8 cellular contexts compared by ENCODE assay signal in genomic region chr9:93567271-93567959, GRCh38.
DNase-seq lines count a peak whose midpoint lies in the region; ATAC-seq and TF ChIP-seq lines count a peak whose summit lies in the region.

No MANE protein-coding gene starts in this region.

- peaks cover 30% of the 10 kb centered on the region for H3K36me3 Mint-ChIP-seq in effector memory CD8-positive, alpha-beta T cell (ENCODE audit: insufficient read depth)

- no peak for TF ChIP-seq CTCF in OCI-LY1 (IDR thresholded peaks at IDR 0.05; ENCODE audit: low read length)
- no peak for TF ChIP-seq CTCF in GM10248 (IDR thresholded peaks at IDR 0.05; ENCODE audit: control extremely low read depth, extremely low read depth, low read depth, missing control alignments)

- H4K20me1 ChIP-seq in OCI-LY1 (ENCODE audit: insufficient read depth, low read length), result no peaks in the 10 kb centered on the region

- H3K27me3 ChIP-seq in OCI-LY1 (ENCODE audit: insufficient read depth, low read length) (no peaks in the 10 kb centered on the region), muscle layer of duodenum (ENCODE audit: low read depth, low read length) (no peaks in the 10 kb centered on the region)

- H3K4me1 Mint-ChIP-seq in effector memory CD8-positive, alpha-beta T cell (ENCODE audit: low read depth in 2 of 2), result peaks cover 8 to 11% of the 10 kb centered on the region in 2 donors

- H3K27me3 Mint-ChIP-seq in effector memory CD8-positive, alpha-beta T cell, result no peaks in the 10 kb centered on the region

- no peak overlapping the region for H2AFZ ChIP-seq in OCI-LY1 (ENCODE audit: low read length)

- H3K79me2 ChIP-seq in OCI-LY1 (ENCODE audit: insufficient read depth, low read length), result no peaks in the 10 kb centered on the region

- peak overlapping the region; percentile 82 for H3K9ac ChIP-seq in OCI-LY1 (ENCODE audit: low read length)

- peak overlapping the region; percentile 92 to 93 for H3K27ac Mint-ChIP-seq in effector memory CD8-positive, alpha-beta T cell

- CTCF ChIA-PET in GM10248 (lab: Yijun Ruan, JAX), result interaction anchor here (0.8 to 4.2 kb wide), 14 partner anchors 8 to 411 kb away, joined by 3 to 68 read pairs (median 6); partner anchors contain the start of genes FAM120AOS and PHF2

- peak overlapping the region; percentile 75 for H3K4me2 ChIP-seq in OCI-LY1 (ENCODE audit: low read length)

- H3K4me3 Mint-ChIP-seq in effector memory CD8-positive, alpha-beta T cell, result peak overlapping the region; percentile 78 to 83

- H3K9me2 ChIP-seq in OCI-LY1 (ENCODE audit: low read depth, low read length), result no peaks in the 10 kb centered on the region

- H3K4me1 ChIP-seq in OCI-LY1 (ENCODE audit: insufficient read depth, low read length, severe bottlenecking) (peaks cover 13% of the 10 kb centered on the region), muscle layer of duodenum (ENCODE audit: control insufficient read depth in 1 of 2, insufficient read depth in 2 of 2, low read length in 2 of 2) (peaks cover 3 to 15% of the 10 kb centered on the region in 2 donors)

- H3K36me3 ChIP-seq in OCI-LY1 (ENCODE audit: insufficient read depth, low read length) (peaks cover 33% of the 10 kb centered on the region), muscle layer of duodenum (ENCODE audit: control insufficient read depth in 1 of 2, insufficient read depth in 2 of 2, low read length in 2 of 2) (peaks cover 16 to 23% of the 10 kb centered on the region in 2 donors)

- peak overlapping the region; percentile 67 for H3K4me3 ChIP-seq in OCI-LY1 (ENCODE audit: low read depth, low read length, poor library complexity, severe bottlenecking)
- peak overlapping the region; percentile 63 to 64 for H3K4me3 ChIP-seq in muscle layer of duodenum (ENCODE audit: low read depth in 1 of 2, low read length in 2 of 2)

- no peaks in the 10 kb centered on the region; the same call in 1 of the 2 replicates for H3F3A ChIP-seq in OCI-LY1 (ENCODE audit: insufficient read depth, low read length)

- DNase-seq in NCI-H146 (lab: John Stamatoyannopoulos, UW) (peak; percentile 24), NCI-H146 treated with DMSO at 0.1 percent for 48 hours (lab: John Stamatoyannopoulos, UW; ENCODE audit: unreplicated experiment) (no peak), GM10248 (ENCODE audit: extremely low spot score) (no peak)
- DNase-seq in effector memory CD8-positive, alpha-beta T cell, result no peak

- H3K9me3 ChIP-seq in OCI-LY1 (ENCODE audit: low read length) (0 out of 2 replicates have a peak, but pooled peaks cover 4% of the 10 kb centered on the region), muscle layer of duodenum (ENCODE audit: control insufficient read depth in 1 of 2, low read length in 2 of 2) (peaks cover 0 to 3% of the 10 kb centered on the region in 2 donors)

- H3K27ac ChIP-seq in OCI-LY1 (ENCODE audit: low read depth, low read length, poor library complexity, severe bottlenecking), result peak overlapping the region; percentile 59
- H3K27ac ChIP-seq in muscle layer of duodenum (ENCODE audit: low read length), result peak overlapping the region; percentile 93

- POLR2A ChIA-PET in GM10248 (lab: Yijun Ruan, JAX), result interaction anchor here (0.8 kb wide), 1 partner anchor 9 kb away, joined by 3 read pairs; the partner anchor contains the start of gene PHF2

- ATAC-seq in effector memory CD8-positive, alpha-beta T cell (replicated peaks), result no peak
- ATAC-seq in GM18861 (IDR thresholded peaks at IDR 0.05; ENCODE audit: unreplicated experiment) (no peak), GM19467 (IDR thresholded peaks at IDR 0.05; ENCODE audit: unreplicated experiment) (no peak)

- peaks cover 0 to 2% of the 10 kb centered on the region in 2 donors for H3K9me3 Mint-ChIP-seq in effector memory CD8-positive, alpha-beta T cell
